ENCODE assay signal across 8 cellular contexts in the genomic region with DNA sequence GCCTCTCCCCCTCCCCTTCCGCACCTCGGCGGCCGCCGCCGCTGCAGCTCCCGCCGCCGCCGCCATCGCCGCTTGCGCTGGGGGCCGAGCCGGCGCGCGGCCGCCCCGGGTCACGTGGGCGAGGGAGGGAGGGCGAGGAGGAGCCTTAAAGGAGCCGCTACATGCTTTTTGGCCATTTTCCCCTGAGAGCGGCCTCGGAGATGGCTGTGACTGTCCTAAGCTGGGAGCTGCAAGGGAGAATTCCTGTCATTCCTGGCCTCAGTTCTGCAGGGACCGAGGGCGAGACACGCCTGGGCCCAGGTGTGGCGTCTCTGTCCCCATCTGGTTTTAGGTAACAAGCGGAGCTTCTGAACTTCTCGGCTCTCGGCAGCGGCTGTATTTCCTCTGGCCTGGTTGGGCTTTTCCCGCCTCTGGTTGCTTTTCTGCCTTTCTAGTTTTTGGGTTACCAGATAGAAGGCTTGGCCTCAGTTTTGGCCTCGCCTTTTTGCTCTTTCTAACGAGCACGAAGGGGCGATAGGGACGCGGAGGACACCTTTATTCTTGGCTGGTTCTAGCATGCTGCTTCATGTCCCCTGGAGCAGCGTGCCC. TPM values are rescaled to one million over a fixed set of nuclear protein-coding genes. Genes with fewer than 3 reads are reported as not detected.
A peak's percentile ranks its signal among the peaks of the same experiment; 100 is the strongest.
DNase-seq lines count a peak whose midpoint lies in the region; ATAC-seq and TF ChIP-seq lines count a peak whose summit lies in the region.

A gene (minus strand): TSS at position 87 of the 588 bp plus-strand sequence. CDS start 21 bp downstream, at position 66.

- CTCF ChIA-PET in CD8-positive, alpha-beta memory T cell (lab: Charles Lee) = interaction anchor here (0.8 to 2.4 kb wide), 7 partner anchors 9 to 311 kb away, joined by 3 to 11 read pairs (median 3); a partner anchor contains a TSS

- H3K27ac ChIP-seq in CD8-positive, alpha-beta memory T cell (ENCODE audit: low read depth, low read length) = peak within 1 kb of the TSS; percentile 82

- TF ChIP-seq POLR2A in Raji (IDR thresholded peaks at IDR 0.05; ENCODE audit: insufficient read depth, low read depth, low read length) = peak; percentile 75

- peaks cover 26 to 47% (median 38%) of the 10 kb centered on the region in 3 donors for H3K4me1 Mint-ChIP-seq in CD8-positive, alpha-beta memory T cell
- peaks cover 27% of the 10 kb centered on the region for H3K4me1 Mint-ChIP-seq in nephron

- H3K4me3 ChIP-seq in CD8-positive, alpha-beta memory T cell (ENCODE audit: low read length) = peak within 1 kb of the TSS; percentile 94
- H3K4me3 ChIP-seq in LNCaP clone FGC (ENCODE audit: low read depth, low read length) (peak within 1 kb of the TSS; percentile 89), fibroblast of pulmonary artery (replicated peaks; ENCODE audit: low read depth, low read length) (peak within 1 kb of the TSS; percentile 98)

- no peaks in the 10 kb centered on the region for H3K9me3 ChIP-seq in CD8-positive, alpha-beta memory T cell (ENCODE audit: low read length)

- no peaks in the 10 kb centered on the region for H3K27me3 Mint-ChIP-seq in CD8-positive, alpha-beta memory T cell
- H3K27me3 Mint-ChIP-seq in nephron (ENCODE audit: low read depth) = no peaks in the 10 kb centered on the region

- peak within 1 kb of the TSS; percentile 92 to 98 (median 96) for H3K27ac Mint-ChIP-seq in CD8-positive, alpha-beta memory T cell
- peak within 1 kb of the TSS; percentile 88 to 95 (median 92) for H3K27ac Mint-ChIP-seq in nephron

- TF ChIP-seq CTCF in LNCaP clone FGC (IDR thresholded peaks at IDR 0.05; ENCODE audit: control insufficient read depth, extremely low read depth, insufficient read depth) (0 out of 2 replicates have a peak, but pooled peaks have one; percentile 0), fibroblast of pulmonary artery (IDR thresholded peaks at IDR 0.05; ENCODE audit: low read length, missing control alignments) (no peak), nephron (IDR thresholded peaks at IDR 0.05; ENCODE audit: unreplicated experiment in 3 of 3) (no peak)

- H3K4me1 ChIP-seq in CD8-positive, alpha-beta memory T cell (ENCODE audit: insufficient read depth, low read length) = peaks cover 38% of the 10 kb centered on the region

- POLR2A ChIA-PET in CD8-positive, alpha-beta memory T cell (lab: Charles Lee) = interaction anchor here (0.6 to 1.9 kb wide), 8 partner anchors 10 to 1676 kb away, joined by 3 to 13 read pairs (median 6); a partner anchor contains a TSS

- ATAC-seq in GM21447 (IDR thresholded peaks at IDR 0.05; ENCODE audit: unreplicated experiment) = peak; percentile 45
- peak; percentile 57 for ATAC-seq in stimulated activated naive CD8-positive, alpha-beta T cell treated with anti-CD3 and anti-CD28 coated beads, Interleukin-15, Interleukin-2, amounts not matched to agents 100 U/mL and 50 U/mL, for 24 hours

- peaks cover 8% of the 10 kb centered on the region for H3K36me3 ChIP-seq in CD8-positive, alpha-beta memory T cell (ENCODE audit: insufficient read depth, low read length)

- peaks cover 0 to 42% (median 4%) of the 10 kb centered on the region in 3 donors for H3K36me3 Mint-ChIP-seq in CD8-positive, alpha-beta memory T cell
- H3K36me3 Mint-ChIP-seq in nephron (ENCODE audit: low read depth) = peaks cover 18% of the 10 kb centered on the region

- peak within 1 kb of the TSS; percentile 91 to 99 (median 97) for H3K4me3 Mint-ChIP-seq in CD8-positive, alpha-beta memory T cell
- peak within 1 kb of the TSS; percentile 97 to 99 (median 99) for H3K4me3 Mint-ChIP-seq in nephron

- H3K27me3 ChIP-seq in CD8-positive, alpha-beta memory T cell (ENCODE audit: insufficient read depth, low read length, poor library complexity, severe bottlenecking) = no peaks in the 10 kb centered on the region

- peak; percentile 79 to 89 (median 81) for DNase-seq in CD8-positive, alpha-beta memory T cell
- DNase-seq in LNCaP clone FGC (ENCODE audit: low read depth) (no peak), fibroblast of pulmonary artery (ENCODE audit: low read depth) (peak; percentile 76)
- DNase-seq in activated T-helper 9 cell treated with anti-CD3 and anti-CD28 coated beads, Interleukin-2, amount 50 U/mL, for 16 hours (ENCODE audit: low read depth) = peak; percentile 80
- peak; percentile 90 for DNase-seq in stimulated activated naive CD8-positive, alpha-beta T cell treated with anti-CD3 and anti-CD28 coated beads, Interleukin-15, Interleukin-2, amounts not matched to agents 100 U/mL and 50 U/mL, for 24 hours

- H3K9me3 Mint-ChIP-seq in CD8-positive, alpha-beta memory T cell = no peaks in the 10 kb centered on the region
- H3K9me3 Mint-ChIP-seq in nephron = no peaks in the 10 kb centered on the region

RNA-seq across cellular contexts. Expression of the gene that starts here (rescaled TPM):
- 10 to 100 TPM; 71.6 to 72.4 TPM for total RNA-seq in CD8-positive, alpha-beta memory T cell
- 51.6 TPM for polyA plus RNA-seq in CD8-positive, alpha-beta memory T cell
